In genomic region chr6:210778-211177, GRCh38 we compare ENCODE assay signal across 15 cellular contexts.
DNase-seq lines count a peak whose midpoint lies in the region; ATAC-seq lines count a peak whose summit lies in the region.
"Had no signal": no experiment of that assay in that cellular context is flagged by ENCODE, and none has a peak within 500 bp of the region (broad histone marks: within the 10 kb centered on the region; RNA-seq: fewer than 3 reads in every experiment).

No MANE protein-coding gene starts in this region.

- peak overlapping the region; percentile 45 for H3K27ac Mint-ChIP-seq in T-helper 2 cell treated with Interferon-gamma antibody and Interleukin-4, amounts not matched to agents 5 μg/mL and 100 μg/mL, for 36 hours
- peak overlapping the region; percentile 34 for H3K27ac Mint-ChIP-seq in stimulated activated naive CD8-positive, alpha-beta T cell treated with anti-CD3 and anti-CD28 coated beads, Interleukin-15, Interleukin-2, amounts not matched to agents 100 ng/mL and 50 ng/mL, for 24 hours
- no peak overlapping the region for H3K27ac Mint-ChIP-seq in stimulated activated naive CD8-positive, alpha-beta T cell treated with anti-CD3 and anti-CD28 coated beads, Interleukin-15, amount 100 ng/mL, for 72 hours
- H3K27ac Mint-ChIP-seq in effector memory CD8-positive, alpha-beta T cell: peak overlapping the region in 1 of 2 donors; percentile 57

- H3K9me3 Mint-ChIP-seq in T-helper 2 cell treated with Interferon-gamma antibody and Interleukin-4, amounts not matched to agents 5 μg/mL and 100 μg/mL, for 36 hours: peaks cover 17% of the 10 kb centered on the region
- peaks cover 6% of the 10 kb centered on the region for H3K9me3 Mint-ChIP-seq in stimulated activated naive CD8-positive, alpha-beta T cell treated with anti-CD3 and anti-CD28 coated beads, Interleukin-15, Interleukin-2, amounts not matched to agents 100 ng/mL and 50 ng/mL, for 24 hours
- H3K9me3 Mint-ChIP-seq in stimulated activated naive CD8-positive, alpha-beta T cell treated with anti-CD3 and anti-CD28 coated beads, Interleukin-15, amount 100 ng/mL, for 72 hours: peaks cover 7 to 17% of the 10 kb centered on the region in 2 donors
- no peaks in the 10 kb centered on the region for H3K9me3 Mint-ChIP-seq in effector memory CD8-positive, alpha-beta T cell

- H3K4me3 Mint-ChIP-seq in T-helper 2 cell treated with Interferon-gamma antibody and Interleukin-4, amounts not matched to agents 5 μg/mL and 100 μg/mL, for 36 hours: no peak overlapping the region
- no peak overlapping the region for H3K4me3 Mint-ChIP-seq in stimulated activated naive CD8-positive, alpha-beta T cell treated with anti-CD3 and anti-CD28 coated beads, Interleukin-15, Interleukin-2, amounts not matched to agents 100 ng/mL and 50 ng/mL, for 24 hours
- no peak overlapping the region for H3K4me3 Mint-ChIP-seq in stimulated activated naive CD8-positive, alpha-beta T cell treated with anti-CD3 and anti-CD28 coated beads, Interleukin-15, amount 100 ng/mL, for 72 hours
- peak overlapping the region; percentile 93 to 99 for H3K4me3 Mint-ChIP-seq in effector memory CD8-positive, alpha-beta T cell

- peaks cover 37% of the 10 kb centered on the region for H3K4me1 Mint-ChIP-seq in T-helper 2 cell treated with Interferon-gamma antibody and Interleukin-4, amounts not matched to agents 5 μg/mL and 100 μg/mL, for 36 hours (ENCODE audit: low read depth)
- H3K4me1 Mint-ChIP-seq in stimulated activated naive CD8-positive, alpha-beta T cell treated with anti-CD3 and anti-CD28 coated beads, Interleukin-15, Interleukin-2, amounts not matched to agents 100 ng/mL and 50 ng/mL, for 24 hours (ENCODE audit: low read depth): peaks cover 38% of the 10 kb centered on the region
- H3K4me1 Mint-ChIP-seq in stimulated activated naive CD8-positive, alpha-beta T cell treated with anti-CD3 and anti-CD28 coated beads, Interleukin-15, amount 100 ng/mL, for 72 hours: peaks cover 45% of the 10 kb centered on the region
- peaks cover 27 to 40% of the 10 kb centered on the region in 2 donors for H3K4me1 Mint-ChIP-seq in effector memory CD8-positive, alpha-beta T cell (ENCODE audit: low read depth in 2 of 2)

- H3K36me3 Mint-ChIP-seq in T-helper 2 cell treated with Interferon-gamma antibody and Interleukin-4, amounts not matched to agents 5 μg/mL and 100 μg/mL, for 36 hours (ENCODE audit: low read depth): peaks cover 6% of the 10 kb centered on the region
- H3K36me3 Mint-ChIP-seq in stimulated activated naive CD8-positive, alpha-beta T cell treated with anti-CD3 and anti-CD28 coated beads, Interleukin-15, Interleukin-2, amounts not matched to agents 100 ng/mL and 50 ng/mL, for 24 hours (ENCODE audit: low read depth): no peaks in the 10 kb centered on the region
- peaks cover 2% of the 10 kb centered on the region for H3K36me3 Mint-ChIP-seq in effector memory CD8-positive, alpha-beta T cell (ENCODE audit: insufficient read depth)

- ATAC-seq in stimulated activated naive CD8-positive, alpha-beta T cell treated with anti-CD3 and anti-CD28 coated beads, Interleukin-15, amount 100 ng/mL, for 72 hours: no peak
- no peak for ATAC-seq in effector memory CD8-positive, alpha-beta T cell (replicated peaks)

- H3K27me3 Mint-ChIP-seq in T-helper 2 cell treated with Interferon-gamma antibody and Interleukin-4, amounts not matched to agents 5 μg/mL and 100 μg/mL, for 36 hours (ENCODE audit: low read depth): no peaks in the 10 kb centered on the region
- peaks cover 17% of the 10 kb centered on the region for H3K27me3 Mint-ChIP-seq in stimulated activated naive CD8-positive, alpha-beta T cell treated with anti-CD3 and anti-CD28 coated beads, Interleukin-15, Interleukin-2, amounts not matched to agents 100 ng/mL and 50 ng/mL, for 24 hours
- peaks cover 32% of the 10 kb centered on the region for H3K27me3 Mint-ChIP-seq in stimulated activated naive CD8-positive, alpha-beta T cell treated with anti-CD3 and anti-CD28 coated beads, Interleukin-15, amount 100 ng/mL, for 72 hours
- H3K27me3 Mint-ChIP-seq in effector memory CD8-positive, alpha-beta T cell: peaks cover 0 to 35% of the 10 kb centered on the region in 2 donors

- no peak for DNase-seq in T-helper 2 cell treated with Interferon-gamma antibody and Interleukin-4, amounts not matched to agents 5 μg/mL and 100 μg/mL, for 36 hours (ENCODE audit: low spot score)
- DNase-seq in T-helper 2 cell: no peak
- no peak for DNase-seq in stimulated activated naive CD8-positive, alpha-beta T cell treated with anti-CD3 and anti-CD28 coated beads, Interleukin-15, amount 100 ng/mL, for 72 hours
- no peak for DNase-seq in effector memory CD8-positive, alpha-beta T cell
- DNase-seq in AG08396 (ENCODE audit: low spot score): no peak
- no peak for DNase-seq in stimulated activated CD4-positive, alpha-beta T cell treated with anti-CD3 and anti-CD28 coated beads, Interleukin-4, amount 100 ng/mL, for 1 hour
- no peak for DNase-seq in dedifferentiated amniotic fluid mesenchymal stem cell (ENCODE audit: extremely low spot score)
- DNase-seq: 8988T, C1 segment of cervical spinal cord, DMS53, MM.1S, NCI-H2081, NCI-H2227 treated with DMSO at 0.1 percent for 48 hours, SK-N-SH had no signal

Comparison
In these comparisons a context has a peak if more than half of its experiments do, and no peak if none do; other contexts are left out.
1. H3K27ac Mint-ChIP-seq: peak in T-helper 2 cell treated with Interferon-gamma antibody and Interleukin-4, amounts not matched to agents 5 μg/mL and 100 μg/mL, for 36 hours (single experiment) and stimulated activated naive CD8-positive, alpha-beta T cell treated with anti-CD3 and anti-CD28 coated beads, Interleukin-15, Interleukin-2, amounts not matched to agents 100 ng/mL and 50 ng/mL, for 24 hours (single experiment); none in stimulated activated naive CD8-positive, alpha-beta T cell treated with anti-CD3 and anti-CD28 coated beads, Interleukin-15, amount 100 ng/mL, for 72 hours (0 of 2).
2. H3K4me3 Mint-ChIP-seq: peak in effector memory CD8-positive, alpha-beta T cell (2 of 2); none in T-helper 2 cell treated with Interferon-gamma antibody and Interleukin-4, amounts not matched to agents 5 μg/mL and 100 μg/mL, for 36 hours (single experiment), stimulated activated naive CD8-positive, alpha-beta T cell treated with anti-CD3 and anti-CD28 coated beads, Interleukin-15, Interleukin-2, amounts not matched to agents 100 ng/mL and 50 ng/mL, for 24 hours (single experiment) and stimulated activated naive CD8-positive, alpha-beta T cell treated with anti-CD3 and anti-CD28 coated beads, Interleukin-15, amount 100 ng/mL, for 72 hours (0 of 2).